Comparison of ENCODE assay signal across 8 cellular contexts in the genomic region with DNA sequence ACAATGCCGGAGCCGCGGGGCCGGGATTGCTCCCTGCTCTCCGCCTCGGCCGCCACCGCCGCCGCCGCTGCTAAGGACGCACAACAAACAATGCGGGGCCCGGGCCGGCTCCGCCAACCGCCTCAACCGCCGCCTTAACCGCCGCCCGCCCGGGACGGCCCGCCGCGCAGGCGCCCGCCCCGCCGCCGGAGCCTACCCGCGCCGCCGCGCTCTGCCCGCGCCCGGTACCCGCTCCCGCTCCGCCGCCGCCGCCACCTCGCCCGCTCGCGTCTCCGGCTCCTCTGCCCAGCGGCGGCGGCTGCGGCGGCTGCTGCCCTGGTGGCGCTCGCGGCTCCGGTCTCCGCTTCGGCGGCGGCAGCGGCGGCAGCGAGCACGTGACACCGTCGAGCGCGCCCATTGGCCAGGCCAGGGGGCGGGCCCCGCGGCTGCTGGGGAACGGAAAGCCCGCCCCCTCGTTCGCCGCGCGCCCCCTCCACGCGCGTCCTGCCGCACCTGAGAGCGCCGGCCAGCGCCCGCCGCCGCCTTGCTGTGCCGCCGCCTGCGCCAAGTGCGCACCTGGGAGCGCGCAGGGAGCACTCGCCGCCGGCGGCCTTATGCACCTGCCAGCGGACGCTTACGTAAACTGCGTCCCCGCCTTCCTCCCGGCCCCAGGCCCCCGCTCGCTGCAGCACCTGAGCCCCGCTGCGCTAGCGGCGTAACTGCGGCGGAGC. TPM values are rescaled to one million over a fixed set of nuclear protein-coding genes. Genes with fewer than 3 reads are reported as not detected.
DNase-seq lines count a peak whose midpoint lies in the region; ATAC-seq and TF ChIP-seq lines count a peak whose summit lies in the region.

TSS of gene STRBP (minus strand) at position 347 of the 710 bp plus-strand sequence. CDS start 84,452 bp downstream, outside the sequence.

- H3K36me3 ChIP-seq in KOPT-K1 (ENCODE audit: insufficient read depth, low read length) = no peaks in the 10 kb centered on the region
- no peaks in the 10 kb centered on the region for H3K36me3 ChIP-seq in Peyer's patch

- peak within 1 kb of the TSS; percentile 73 for H3K4me3 Mint-ChIP-seq in natural killer cell

- H3K36me3 Mint-ChIP-seq in natural killer cell = no peaks in the 10 kb centered on the region

- ATAC-seq in GM21825 (IDR thresholded peaks at IDR 0.05; ENCODE audit: unreplicated experiment) (peak; percentile 83), natural killer cell (peak; percentile 92 to 95 (median 94))

- TF ChIP-seq CTCF in Peyer's patch (IDR thresholded peaks at IDR 0.05) (peak in 1 of 6 experiments; percentile 22), fibroblast of mammary gland (conservative IDR thresholded peaks at IDR 0.05; ENCODE audit: control insufficient read depth, insufficient read depth, low read depth, low read length) (no peak), natural killer cell (IDR thresholded peaks at IDR 0.05) (no peak)

- intact Hi-C loops in natural killer cell (cut with micrococcal nuclease) = loop anchor here (2.0 to 5.0 kb wide), 2 partner anchors 36 to 69 kb away; no protein-coding TSS in a partner anchor

- TF ChIP-seq POLR2A in Peyer's patch (IDR thresholded peaks at IDR 0.05) = peak in 1 of 2 donors; percentile 79

- H3K9me3 ChIP-seq in KOPT-K1 (ENCODE audit: insufficient read depth, low read length, poor library complexity, severe bottlenecking) (no peaks in the 10 kb centered on the region), Peyer's patch (no peaks in the 10 kb centered on the region)

- H3K27ac Mint-ChIP-seq in natural killer cell = peak within 1 kb of the TSS in 1 of 2 donors; percentile 78

- H3K27ac ChIP-seq in KOPT-K1 (ENCODE audit: low read depth, low read length, poor library complexity, severe bottlenecking) = peak within 1 kb of the TSS; percentile 64
- H3K27ac ChIP-seq in Peyer's patch = peak within 1 kb of the TSS; percentile 76 to 93 (median 86)

- no peaks in the 10 kb centered on the region for H3K9me3 Mint-ChIP-seq in natural killer cell

- peaks cover 6 to 19% of the 10 kb centered on the region in 2 donors for H3K4me1 Mint-ChIP-seq in natural killer cell

- H3K4me3 ChIP-seq in Peyer's patch (peak within 1 kb of the TSS; percentile 75 to 99 (median 82)), fibroblast of mammary gland (ENCODE audit: control insufficient read depth, low read depth, low read length) (peak within 1 kb of the TSS; percentile 57)

- no peaks in the 10 kb centered on the region for H3K27me3 ChIP-seq in Peyer's patch

- peaks cover 0 to 21% (median 0%) of the 10 kb centered on the region in 4 donors for H3K4me1 ChIP-seq in Peyer's patch

- peaks cover 3 to 7% of the 10 kb centered on the region in 2 donors for H3K27me3 Mint-ChIP-seq in natural killer cell (ENCODE audit: low read depth in 2 of 2)

- DNase-seq in DMS79 treated with DMSO at 0.1 percent for 48 hours (lab: John Stamatoyannopoulos, UW) (peak; percentile 87), Peyer's patch (peak; percentile 90 to 97 (median 96)), activated T-helper 1 cell treated with Interleukin-2 at 50 U/mL for 16 hours (ENCODE audit: low read depth) (peak; percentile 94), fibroblast of mammary gland (ENCODE audit: low read depth) (peak; percentile 52), natural killer cell (peak; percentile 92)
- peak; percentile 90 to 97 (median 92) for DNase-seq in stimulated activated naive CD4-positive, alpha-beta T cell (lab: John Stamatoyannopoulos, UW)

RNA-seq across cellular contexts. Expression of gene STRBP, which starts in this region (rescaled TPM):
- 10 to 100 TPM; 20.8 to 49.9 (median 37.4) TPM for total RNA-seq in Peyer's patch
- 1 to 10 TPM; 6.0 to 8.3 (median 7.9) TPM for total RNA-seq in natural killer cell

Comparison
In these comparisons a context has a peak if more than half of its experiments do, and no peak if none do; other contexts are left out.
1. Peak in every context shown above with its lines: DNase-seq, ATAC-seq, H3K4me3 ChIP-seq and H3K27ac ChIP-seq.